ENCODE assay signal across 23 cellular contexts in the genomic region with DNA sequence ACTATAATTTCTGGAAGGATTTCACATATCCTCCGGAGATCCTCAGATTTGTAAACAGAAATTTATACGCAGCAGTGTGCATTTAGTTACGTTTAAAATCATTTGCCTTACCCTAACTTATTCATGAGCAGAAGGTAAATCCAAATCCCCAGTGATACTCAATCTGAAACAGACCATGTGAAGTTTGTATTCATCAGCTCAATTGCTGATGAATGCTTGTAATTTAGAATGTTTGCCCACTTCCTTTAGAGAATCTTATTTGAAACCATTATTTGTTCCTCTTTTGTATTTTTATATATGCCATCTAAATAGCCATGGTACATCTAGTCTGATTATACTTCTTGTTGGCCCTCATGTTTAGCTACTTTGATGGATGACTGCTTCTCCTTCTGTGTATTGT.
DNase-seq lines count a peak whose midpoint lies in the region; ATAC-seq and TF ChIP-seq lines count a peak whose summit lies in the region.
"Had no signal": no experiment of that assay in that cellular context is flagged by ENCODE, and none has a peak within 500 bp of the region (broad histone marks: within the 10 kb centered on the region; RNA-seq: fewer than 3 reads in every experiment).

No MANE protein-coding gene starts in this region.

- H3K4me2 ChIP-seq in OCI-LY3 (ENCODE audit: low read length) = peak overlapping the region; percentile 64

- H3K27me3 ChIP-seq in OCI-LY3 (ENCODE audit: low read depth, low read length) = no peaks in the 10 kb centered on the region

- peaks cover 27% of the 10 kb centered on the region for H3K4me1 ChIP-seq in OCI-LY3 (ENCODE audit: low read length)
- H3K4me1 ChIP-seq: SJSA1 had no signal

- H2AFZ ChIP-seq in OCI-LY3 (ENCODE audit: low read depth, low read length) = no peak overlapping the region

- H3K9me3 ChIP-seq in OCI-LY3 (ENCODE audit: insufficient read depth, low read length) = no peaks in the 10 kb centered on the region
- H3K9me3 ChIP-seq: SJSA1, thoracic aorta had no signal

- TF ChIP-seq CTCF in OCI-LY3 (IDR thresholded peaks at IDR 0.05; ENCODE audit: low read depth, low read length) = no peak

- H3K27ac ChIP-seq in OCI-LY3 (ENCODE audit: low read length) = no peak overlapping the region; the same call in 1 of the 2 replicates
- no peak overlapping the region for H3K27ac ChIP-seq in caudate nucleus (ENCODE audit: low read depth, low read length)
- H3K27ac ChIP-seq: SJSA1, thoracic aorta had no signal

- DNase-seq in MV-4-11 (lab: John Stamatoyannopoulos, UW) (peak; percentile 59), caudate nucleus (lab: John Stamatoyannopoulos, UW) (no peak), D341Med (ENCODE audit: low spot score) (no peak)
- no peak for DNase-seq in stimulated activated CD4-positive, alpha-beta T cell treated with anti-CD3 and anti-CD28 coated beads, Interleukin-2, amount 100 ng/mL, for 24 hours
- DNase-seq: activated CD4-positive, CD25-positive, alpha-beta regulatory T cell treated with anti-CD3 and anti-CD28 coated beads, Interleukin-2, amount 50 U/mL, for 72 hours; activated CD8-positive, alpha-beta T cell treated with anti-CD3 and anti-CD28 coated beads for 36 hours; activated naive CD8-positive, alpha-beta T cell treated with anti-CD3 and anti-CD28 coated beads, Interleukin-2, amount 50 U/mL, for 24 hours; C1 segment of cervical spinal cord; head of caudate nucleus; KBM-7; MM.1S; NCI-H187; right cardiac atrium; stimulated activated CD4-positive, alpha-beta T cell treated with anti-CD3 and anti-CD28 coated beads, Interleukin-4, amount 100 ng/mL, for 24 hours; stimulated activated naive CD8-positive, alpha-beta T cell treated with anti-CD3 and anti-CD28 coated beads, Interleukin-15, Interleukin-2, amounts not matched to agents 100 U/mL and 50 U/mL, for 24 hours; T-cell had no signal

- H3K36me3 ChIP-seq in OCI-LY3 (replicated peaks; ENCODE audit: low read depth, low read length) = no peaks in the 10 kb centered on the region
- H3K36me3 ChIP-seq: SJSA1, thoracic aorta had no signal

- no peaks in the 10 kb centered on the region for H3K79me2 ChIP-seq in OCI-LY3 (ENCODE audit: low read length)

- peak overlapping the region; percentile 55 for H3K4me3 ChIP-seq in OCI-LY3 (ENCODE audit: low read length)
- H3K4me3 ChIP-seq: lung, SJSA1, thoracic aorta had no signal

- H4K20me1 ChIP-seq in OCI-LY3 (ENCODE audit: insufficient read depth, low read length) = no peaks in the 10 kb centered on the region

- no peak overlapping the region for H3K9ac ChIP-seq in OCI-LY3 (ENCODE audit: low read length)

- ATAC-seq in GM18520 (IDR thresholded peaks at IDR 0.05; ENCODE audit: unreplicated experiment) (peak; percentile 51), GM21529 (IDR thresholded peaks at IDR 0.05; ENCODE audit: unreplicated experiment) (peak; percentile 56), HG03469 (IDR thresholded peaks at IDR 0.05; ENCODE audit: unreplicated experiment) (no peak)
- ATAC-seq: activated CD8-positive, alpha-beta T cell treated with anti-CD3 and anti-CD28 coated beads for 36 hours; activated naive CD8-positive, alpha-beta T cell treated with anti-CD3 and anti-CD28 coated beads, Interleukin-2, amount 50 U/mL, for 24 hours; right cardiac atrium; stimulated activated naive CD8-positive, alpha-beta T cell treated with anti-CD3 and anti-CD28 coated beads, Interleukin-15, Interleukin-2, amounts not matched to agents 100 U/mL and 50 U/mL, for 24 hours; T-cell had no signal
